7 cellular contexts compared by ENCODE assay signal in the genomic region with DNA sequence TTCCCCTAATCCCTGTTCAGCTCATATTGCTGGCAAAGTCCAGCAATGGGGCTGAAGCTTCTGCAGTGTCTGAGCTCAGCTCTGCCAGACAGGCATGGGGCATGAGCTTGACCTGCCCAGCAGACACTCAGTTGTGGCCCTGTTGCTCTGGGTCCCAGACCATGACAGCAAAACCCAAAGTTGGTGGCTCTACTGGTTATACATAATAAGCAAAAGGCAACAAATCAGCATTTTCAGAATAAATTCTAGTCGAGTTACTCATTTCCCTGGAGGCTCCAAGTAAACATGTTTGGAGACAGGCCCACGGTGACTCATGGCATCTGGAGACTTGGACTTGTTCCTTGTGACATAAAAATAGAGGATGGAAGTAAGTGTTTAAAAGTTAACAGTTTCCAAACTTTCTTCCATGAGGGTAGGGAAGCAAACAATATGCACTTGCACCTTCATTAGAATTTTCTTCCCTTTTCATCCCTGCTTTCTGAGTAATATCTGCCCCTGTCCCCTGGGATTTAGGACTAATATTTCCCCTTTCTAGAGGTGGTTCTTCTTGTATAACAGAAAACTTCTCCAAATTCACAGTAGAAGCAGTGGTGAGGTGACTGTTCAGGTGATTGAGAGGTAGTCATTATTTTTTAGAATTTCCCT.
DNase-seq lines count a peak whose midpoint lies in the region; ATAC-seq and TF ChIP-seq lines count a peak whose summit lies in the region.

No MANE protein-coding gene starts in this region.

- H3K27me3 ChIP-seq in dorsolateral prefrontal cortex (no peaks in the 10 kb centered on the region), mesenchymal stem cell (ENCODE audit: control insufficient read depth in 1 of 2, insufficient read depth in 1 of 2, low read length in 2 of 2) (peaks cover 0 to 78% of the 10 kb centered on the region in 2 experiments), uterus (no peaks in the 10 kb centered on the region)

- H3K27ac ChIP-seq in dorsolateral prefrontal cortex (peak overlapping the region in 55 of 59 donors; percentile 15 to 89 (median 75)), mesenchymal stem cell (ENCODE audit: low read length, poor library complexity, severe bottlenecking) (peak overlapping the region; percentile 56), uterus (peak overlapping the region; percentile 81 to 97)

- no peak overlapping the region for H3K14ac ChIP-seq in mesenchymal stem cell (ENCODE audit: low read length in 2 of 2)

- H3K18ac ChIP-seq in mesenchymal stem cell (ENCODE audit: low read depth in 1 of 2, low read length in 2 of 2) = peak overlapping the region; percentile 12 to 73

- no peak overlapping the region for H2AK5ac ChIP-seq in mesenchymal stem cell (ENCODE audit: low read length, severe bottlenecking)

- peaks cover 6% of the 10 kb centered on the region for H3K4me1 ChIP-seq in mesenchymal stem cell (ENCODE audit: control insufficient read depth, insufficient read depth, low read depth, low read length)
- peaks cover 7 to 16% of the 10 kb centered on the region in 2 donors for H3K4me1 ChIP-seq in uterus

- H3K4ac ChIP-seq in mesenchymal stem cell (ENCODE audit: low read depth in 1 of 2, low read length in 2 of 2) = peak overlapping the region in 1 of 2 experiments; percentile 5

- no peak overlapping the region for H2AFZ ChIP-seq in mesenchymal stem cell (ENCODE audit: low read depth, low read length)

- H3K9me3 ChIP-seq in mesenchymal stem cell (ENCODE audit: control insufficient read depth, low read length) = no peaks in the 10 kb centered on the region
- no peaks in the 10 kb centered on the region for H3K9me3 ChIP-seq in uterus

- H2BK120ac ChIP-seq in mesenchymal stem cell (ENCODE audit: low read depth, low read length) = no peak overlapping the region

- no peak overlapping the region for H2BK5ac ChIP-seq in mesenchymal stem cell (ENCODE audit: low read depth, low read length, poor library complexity, severe bottlenecking)

- no peak for TF ChIP-seq POLR2A in uterus (IDR thresholded peaks at IDR 0.05)

- 0% methylated on average over 1 of the region's 2 CpGs for WGBS in mesenchymal stem cell

- H2BK12ac ChIP-seq in mesenchymal stem cell (ENCODE audit: low read length in 2 of 2) = no peak overlapping the region

- no peak overlapping the region for H4K8ac ChIP-seq in mesenchymal stem cell (ENCODE audit: low read length)

- no peak overlapping the region for H3K4me3 ChIP-seq in dorsolateral prefrontal cortex
- H3K4me3 ChIP-seq in mesenchymal stem cell (ENCODE audit: insufficient read depth in 1 of 2, low read depth in 1 of 2, low read length in 2 of 2) = no peak overlapping the region
- no peak overlapping the region for H3K4me3 ChIP-seq in uterus

- H3K79me1 ChIP-seq in mesenchymal stem cell (replicated peaks; ENCODE audit: low read length, poor library complexity, severe bottlenecking) = no peaks in the 10 kb centered on the region

- no peak overlapping the region for H3K9ac ChIP-seq in mesenchymal stem cell (ENCODE audit: low read length)

- H3K36me3 ChIP-seq in mesenchymal stem cell (ENCODE audit: control insufficient read depth in 1 of 2, insufficient read depth in 2 of 2, low read depth in 1 of 2, low read length in 2 of 2) (peaks cover 0 to 6% of the 10 kb centered on the region in 2 experiments), uterus (no peaks in the 10 kb centered on the region)

- intact Hi-C loops in dorsolateral prefrontal cortex (cut with DNase I) (no loop called here), uterus (cut with DNase I; ENCODE audit: low total_unique reads) (no loop called here)

- no peak overlapping the region for H4K91ac ChIP-seq in mesenchymal stem cell (ENCODE audit: low read length)

- no peak overlapping the region for H3K23ac ChIP-seq in mesenchymal stem cell (ENCODE audit: low read length in 2 of 2)

- ATAC-seq in GM19395 (IDR thresholded peaks at IDR 0.05; ENCODE audit: unreplicated experiment) = no peak

- H2BK15ac ChIP-seq in mesenchymal stem cell (ENCODE audit: low read depth, poor library complexity, severe bottlenecking) = no peak overlapping the region

- DNase-seq in NCI-H1694 (lab: John Stamatoyannopoulos, UW) = peak; percentile 43
- DNase-seq in dorsolateral prefrontal cortex = peak in 8 of 10 donors; percentile 33 to 86 (median 66)
- DNase-seq in mesenchymal stem cell = peak; percentile 96
- DNase-seq in uterus = peak; percentile 90 to 94
- no peak for DNase-seq in DMS153 treated with DMSO at 0.1 percent for 48 hours (lab: John Stamatoyannopoulos, UW; ENCODE audit: unreplicated experiment)
- DNase-seq in SKM-1 (lab: John Stamatoyannopoulos, UW; ENCODE audit: unreplicated experiment) = no peak

- TF ChIP-seq CTCF in dorsolateral prefrontal cortex (IDR thresholded peaks at IDR 0.05 in 54 of 56, conservative IDR thresholded peaks at IDR 0.05 in 2 of 56; ENCODE audit: low read depth in 1 of 56, partially characterized antibody in 56 of 56) = peak in 3 of 56 donors; percentile 6 to 18 (median 8)
- TF ChIP-seq CTCF in uterus (IDR thresholded peaks at IDR 0.05) = no peak

- no peak overlapping the region for H3K4me2 ChIP-seq in mesenchymal stem cell (ENCODE audit: low read length, poor library complexity, severe bottlenecking)

Comparison
In these comparisons a context has a peak if more than half of its experiments do, and no peak if none do; other contexts are left out.
1. DNase-seq: peak in NCI-H1694 (single experiment), dorsolateral prefrontal cortex (8 of 10), mesenchymal stem cell (single experiment) and uterus (2 of 2); none in DMS153 treated with DMSO at 0.1 percent for 48 hours (single experiment) and SKM-1 (single experiment).
2. Peak in every context shown above with its lines, with median percentiles within 50 percentile points of each other: H3K27ac ChIP-seq.